ENCODE assay signal across 8 cellular contexts in the genomic region with DNA sequence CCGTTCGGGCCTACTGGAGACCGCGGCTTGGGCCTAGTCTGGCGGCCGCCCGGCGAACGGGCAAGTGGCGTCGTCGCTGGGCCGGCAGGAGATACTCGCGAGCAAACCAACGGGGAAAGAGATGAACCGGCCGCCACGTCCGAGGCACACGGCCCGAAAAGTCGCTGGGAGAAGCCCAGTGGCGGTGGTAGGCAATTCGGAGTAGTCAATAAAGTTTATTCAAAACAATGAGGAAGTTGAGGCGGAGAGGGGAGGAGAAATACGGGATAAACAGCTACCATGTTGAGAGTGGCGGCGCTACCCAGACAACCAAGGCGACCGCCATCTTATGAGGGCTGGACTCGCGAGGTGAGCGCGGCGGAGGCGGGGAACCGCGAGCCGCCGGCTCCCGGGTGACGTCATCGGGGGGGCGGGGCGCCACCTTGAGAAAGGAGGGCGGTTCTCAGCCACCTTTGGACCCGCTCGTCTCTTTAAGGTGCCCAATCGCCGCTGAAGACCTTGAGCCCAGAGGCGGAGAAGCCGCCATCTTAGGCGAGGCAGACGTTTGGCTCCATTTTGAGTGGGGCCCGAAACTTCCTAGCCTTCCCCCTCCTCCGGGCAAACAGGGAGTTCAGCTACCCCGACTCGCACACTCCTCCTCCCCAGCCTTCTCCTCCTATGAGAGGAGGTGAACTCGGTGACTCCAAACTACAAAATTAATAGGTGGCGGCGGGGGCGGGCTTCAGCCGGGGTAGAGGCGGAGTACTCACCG. TPM values are rescaled to one million over a fixed set of nuclear protein-coding genes. Genes with fewer than 3 reads are reported as not detected.
DNase-seq lines count a peak whose midpoint lies in the region; ATAC-seq and TF ChIP-seq lines count a peak whose summit lies in the region.

A gene (minus strand): TSS at position 348 of the 751 bp plus-strand sequence. CDS start 1,745 bp downstream, outside the sequence.

- peaks cover 4 to 21% (median 15%) of the 10 kb centered on the region in 4 donors for H3K4me1 Mint-ChIP-seq in naive thymus-derived CD8-positive, alpha-beta T cell
- peaks cover 5 to 21% of the 10 kb centered on the region in 2 donors for H3K4me1 Mint-ChIP-seq in stimulated activated naive B cell treated with anti-CD40 and anti-IgM and Interleukin-4, amounts not matched to agents 10 μg/mL and 1 μg/mL and 100 μg/mL, for 72 hours

- peak; percentile 100 for DNase-seq in ELF-1 (ENCODE audit: low read depth, low spot score)
- peak; percentile 97 to 99 for DNase-seq in HAP-1 (ENCODE audit: low spot score in 2 of 2)
- peak; percentile 90 for DNase-seq in MG63
- peak; percentile 99 for DNase-seq in SHP77 treated with DMSO at 0.1 percent for 48 hours (lab: John Stamatoyannopoulos, UW)
- DNase-seq in activated effector memory CD4-positive, alpha-beta T cell treated with Interleukin-2 at 50 U/mL for 16 hours, result peak; percentile 92
- DNase-seq in fibroblast of mammary gland (ENCODE audit: low read depth), result peak; percentile 90
- DNase-seq in naive thymus-derived CD8-positive, alpha-beta T cell, result peak; percentile 79 to 97 (median 94)
- peak; percentile 93 for DNase-seq in stimulated activated naive B cell treated with anti-CD40 and anti-IgM and Interleukin-4, amounts not matched to agents 10 μg/mL and 1 μg/mL and 100 μg/mL, for 72 hours

- peak; percentile 81 to 83 for ATAC-seq in naive thymus-derived CD8-positive, alpha-beta T cell
- ATAC-seq in stimulated activated naive B cell treated with anti-CD40 and anti-IgM and Interleukin-4, amounts not matched to agents 10 μg/mL and 1 μg/mL and 100 μg/mL, for 72 hours (replicated peaks), result peak; percentile 88 to 89

- no peaks in the 10 kb centered on the region for H3K9me3 Mint-ChIP-seq in naive thymus-derived CD8-positive, alpha-beta T cell
- H3K9me3 Mint-ChIP-seq in stimulated activated naive B cell treated with anti-CD40 and anti-IgM and Interleukin-4, amounts not matched to agents 10 μg/mL and 1 μg/mL and 100 μg/mL, for 72 hours, result no peaks in the 10 kb centered on the region

- H3K27me3 ChIP-seq in HAP-1 (ENCODE audit: low read depth) (no peaks in the 10 kb centered on the region), MG63 (no peaks in the 10 kb centered on the region)

- H3K36me3 ChIP-seq in HAP-1 (replicated peaks) (peaks cover 14% of the 10 kb centered on the region), MG63 (peaks cover 3% of the 10 kb centered on the region; the same call in 1 of the 2 replicates)

- in situ Hi-C loops in HAP-1 (cut with MboI; ENCODE audit: low sequenced_read_pairs), result no loop called here

- H3K27me3 Mint-ChIP-seq in naive thymus-derived CD8-positive, alpha-beta T cell, result no peaks in the 10 kb centered on the region
- no peaks in the 10 kb centered on the region for H3K27me3 Mint-ChIP-seq in stimulated activated naive B cell treated with anti-CD40 and anti-IgM and Interleukin-4, amounts not matched to agents 10 μg/mL and 1 μg/mL and 100 μg/mL, for 72 hours

- H3K9me3 ChIP-seq in HAP-1, result no peaks in the 10 kb centered on the region
- no peaks in the 10 kb centered on the region for H3K9me3 ChIP-seq in MG63

- peak within 1 kb of the TSS; percentile 93 to 99 (median 97) for H3K27ac Mint-ChIP-seq in naive thymus-derived CD8-positive, alpha-beta T cell
- peak within 1 kb of the TSS; percentile 98 for H3K27ac Mint-ChIP-seq in stimulated activated naive B cell treated with anti-CD40 and anti-IgM and Interleukin-4, amounts not matched to agents 10 μg/mL and 1 μg/mL and 100 μg/mL, for 72 hours

- POLR2A ChIA-PET in naive thymus-derived CD8-positive, alpha-beta T cell (lab: Charles Lee), result interaction anchor here (0.5 to 3.9 kb wide), 16 partner anchors 9 to 1445 kb away, joined by 3 to 47 read pairs (median 4); a partner anchor contains a TSS

- H3K4me3 ChIP-seq in HAP-1 (peak within 1 kb of the TSS; percentile 88), MG63 (peak within 1 kb of the TSS; percentile 82), fibroblast of mammary gland (ENCODE audit: control insufficient read depth, low read depth, low read length) (peak within 1 kb of the TSS; percentile 70)

- H3K36me3 Mint-ChIP-seq in naive thymus-derived CD8-positive, alpha-beta T cell, result peaks cover 0 to 26% (median 4%) of the 10 kb centered on the region in 3 donors
- H3K36me3 Mint-ChIP-seq in stimulated activated naive B cell treated with anti-CD40 and anti-IgM and Interleukin-4, amounts not matched to agents 10 μg/mL and 1 μg/mL and 100 μg/mL, for 72 hours, result peaks cover 2 to 7% of the 10 kb centered on the region in 2 donors

- TF ChIP-seq CTCF in fibroblast of mammary gland (conservative IDR thresholded peaks at IDR 0.05; ENCODE audit: control insufficient read depth, insufficient read depth, low read depth, low read length), result no peak

- H3K4me1 ChIP-seq in HAP-1, result peaks cover 36% of the 10 kb centered on the region

- peak within 1 kb of the TSS; percentile 88 to 96 (median 92) for H3K4me3 Mint-ChIP-seq in naive thymus-derived CD8-positive, alpha-beta T cell
- H3K4me3 Mint-ChIP-seq in stimulated activated naive B cell treated with anti-CD40 and anti-IgM and Interleukin-4, amounts not matched to agents 10 μg/mL and 1 μg/mL and 100 μg/mL, for 72 hours, result peak within 1 kb of the TSS; percentile 93 to 96

RNA-seq across cellular contexts. Expression of the gene that starts here (rescaled TPM):
- 4.0 and 6.7 TPM in 2 replicates for total RNA-seq in MG63 (2014; rRNA removed; shearing (Covaris generic); ENCODE audit: low replicate concordance)
- total RNA-seq in naive thymus-derived CD8-positive, alpha-beta T cell, result 10 to 100 TPM; 59.6 to 62.9 TPM
- 10 to 100 TPM; 12.0 to 16.3 (median 13.1) TPM for polyA plus RNA-seq in naive thymus-derived CD8-positive, alpha-beta T cell

Comparison
In these comparisons a context has a peak if more than half of its experiments do, and no peak if none do; other contexts are left out.
1. Peak in every context shown above with its lines: DNase-seq, ATAC-seq and H3K4me3 ChIP-seq.